ENCODE assay signal across 26 cellular contexts in the genomic region with DNA sequence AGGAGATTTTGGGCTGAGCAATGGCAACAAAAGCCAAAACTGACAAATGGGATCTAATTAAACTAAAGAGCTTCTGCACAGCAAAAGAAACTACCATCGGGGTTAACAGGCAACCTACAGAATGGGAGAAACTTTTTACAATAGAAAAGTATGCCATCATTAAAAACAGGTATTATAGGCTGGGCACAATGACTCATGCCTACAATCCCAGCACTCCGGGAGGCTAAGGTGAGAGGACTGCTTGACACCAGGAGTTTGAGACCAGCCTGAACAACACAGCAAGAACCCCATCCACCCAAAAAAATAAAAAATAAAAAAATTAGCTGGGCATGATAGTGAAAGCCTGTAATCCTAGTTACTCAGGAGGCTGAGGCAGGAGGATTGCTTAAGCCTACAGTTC. TPM values are rescaled to one million over a fixed set of nuclear protein-coding genes. Genes with fewer than 3 reads are reported as not detected.
DNase-seq lines count a peak whose midpoint lies in the region; ATAC-seq, FAIRE-seq and TF ChIP-seq lines count a peak whose summit lies in the region.
"Had no signal": no experiment of that assay in that cellular context is flagged by ENCODE, and none has a peak within 500 bp of the region (broad histone marks: within the 10 kb centered on the region; RNA-seq: fewer than 3 reads in every experiment).

No MANE protein-coding gene starts in this region.

- no peaks in the 10 kb centered on the region for H4K20me1 ChIP-seq in HepG2 (ENCODE audit: insufficient read depth, low read length)
- H4K20me1 ChIP-seq: BLaER1 treated with 17β-estradiol and CSF1 and Interleukin-3, amounts not matched to agents 10 nM and 100 nM had no signal

- H3K79me2 ChIP-seq in HepG2 (ENCODE audit: insufficient read depth, low read length) = no peaks in the 10 kb centered on the region

- TF ChIP-seq RAD21 in HepG2 (CRISPR knock-in tag; IDR thresholded peaks at IDR 0.05) = no peak

- TF ChIP-seq EP300 in HepG2 (IDR thresholded peaks at IDR 0.05; ENCODE audit: low read depth in 2 of 2, low read length in 2 of 2) (no peak), HepG2 (CRISPR knock-in tag; IDR thresholded peaks at IDR 0.05; ENCODE audit: borderline replicate concordance) (no peak), transverse colon (IDR thresholded peaks at IDR 0.05; ENCODE audit: low read depth) (no peak)

- H3K9me3 ChIP-seq in HepG2 (ENCODE audit: low read length) (no peaks in the 10 kb centered on the region), right lobe of liver (no peaks in the 10 kb centered on the region), RWPE2 (ENCODE audit: severe bottlenecking) (no peaks in the 10 kb centered on the region), transverse colon (no peaks in the 10 kb centered on the region)
- H3K9me3 ChIP-seq: A549, BE2C had no signal

- intact Hi-C loops in HepG2 (cut with micrococcal nuclease; ENCODE audit: unreplicated experiment) = no loop called here
- intact Hi-C loops in right lobe of liver (cut with DNase I) = no loop called here
- intact Hi-C loops in transverse colon (cut with DNase I; ENCODE audit: low total_unique reads) = no loop called here

- no peak for DNase-seq in HepG2 (ENCODE audit: low spot score)
- DNase-seq in right lobe of liver = no peak
- no peak for DNase-seq in RWPE2 (ENCODE audit: low spot score)
- DNase-seq in foreskin keratinocyte = no peak
- peak; percentile 16 for DNase-seq in transverse colon
- no peak for DNase-seq in G401 (ENCODE audit: low spot score)
- no peak for DNase-seq in activated CD4-positive, CD25-positive, alpha-beta regulatory T cell treated with anti-CD3 and anti-CD28 coated beads, Interleukin-2, amount 50 U/mL, for 72 hours
- DNase-seq: 8988T; ACHN; AML-193; BE2C; Calu3; CD4-positive, alpha-beta T cell; CD8-positive, alpha-beta memory T cell; COR-L47; DMS53; DMS79 treated with DMSO at 0.1 percent for 48 hours; GM23248; H7; HCEC 1CT had no signal

- ATAC-seq in HepG2 (no peak), right lobe of liver (no peak), RWPE2 (ENCODE audit: low read depth) (0 out of 3 replicates have a peak, but pooled peaks have one; percentile 19), foreskin keratinocyte (peak; percentile 59), HG02571 (IDR thresholded peaks at IDR 0.05; ENCODE audit: unreplicated experiment) (no peak)
- ATAC-seq: A549 had no signal

- no peak for TF ChIP-seq CTCF in HepG2 (CRISPR knock-in tag; IDR thresholded peaks at IDR 0.05)
- no peak for TF ChIP-seq CTCF in right lobe of liver (IDR thresholded peaks at IDR 0.05)
- no peak for TF ChIP-seq CTCF in RWPE2 (IDR thresholded peaks at IDR 0.05; ENCODE audit: poor library complexity, severe bottlenecking)
- TF ChIP-seq CTCF in foreskin keratinocyte (conservative IDR thresholded peaks at IDR 0.05) = no peak
- TF ChIP-seq CTCF in transverse colon (IDR thresholded peaks at IDR 0.05) = no peak

- H3K4me3 ChIP-seq in HepG2 (replicated peaks in 1 of 3; ENCODE audit: insufficient read depth in 1 of 3, low read depth in 2 of 3, low read length in 3 of 3) (no peak overlapping the region), right lobe of liver (no peak overlapping the region), RWPE2 (ENCODE audit: severe bottlenecking) (no peak overlapping the region), transverse colon (no peak overlapping the region)
- H3K4me3 ChIP-seq: A549; BLaER1 treated with 17β-estradiol and CSF1 and Interleukin-3, amounts not matched to agents 10 nM and 100 nM; GM23248 had no signal

- H3K4me2 ChIP-seq in HepG2 (ENCODE audit: low read depth, low read length) = no peak overlapping the region
- H3K4me2 ChIP-seq: A549; BLaER1 treated with 17β-estradiol and CSF1 and Interleukin-3, amounts not matched to agents 10 nM and 100 nM had no signal

- in situ Hi-C loops in HepG2 (cut with HindIII; ENCODE audit: extremely low pct_ligation_motif_present, low pct_unique_long_range_greater_than_20kb) (no loop called here), transverse colon (cut with MboI; ENCODE audit: low pct_ligation_motif_present in 1 of 4, low pct_unique_long_range_greater_than_20kb in 1 of 4, low sequenced_read_pairs in 3 of 4) (no loop called here), G401 (cut with HindIII; ENCODE audit: low sequenced_read_pairs) (no loop called here)

- CTCF ChIA-PET in HepG2 (lab: Yijun Ruan, JAX; ENCODE audit: low intra/inter-chr PET ratio, low total read pairs) = no interaction called here

- no TSS peak for BruUV-seq in HepG2 (replicated peaks; lab: Mats Ljungman, UMichigan)

- WGBS in HepG2 (ENCODE audit: low lambda C conversion rate) = 0% methylated on average over 2 of the region's 2 CpGs
- WGBS in right lobe of liver (ENCODE audit: insufficient coverage, low coverage, low lambda C conversion rate, missing lambda C conversion rate) = 79% methylated on average over 2 of the region's 2 CpGs
- WGBS in transverse colon (ENCODE audit: low coverage in 1 of 2), 2 donors = 63 to 83% methylated on average over 1 to 2 of the region's 2 CpGs

- H3K27me3 ChIP-seq in HepG2 (ENCODE audit: control insufficient read depth in 1 of 2, insufficient read depth in 2 of 2, low read length in 2 of 2) = no peaks in the 10 kb centered on the region; a peak in 1 of 5 replicates
- H3K27me3 ChIP-seq in right lobe of liver = no peaks in the 10 kb centered on the region
- H3K27me3 ChIP-seq in RWPE2 (ENCODE audit: insufficient read depth, poor library complexity, severe bottlenecking) = no peaks in the 10 kb centered on the region
- H3K27me3 ChIP-seq in foreskin keratinocyte = no peaks in the 10 kb centered on the region
- H3K27me3 ChIP-seq in transverse colon = no peaks in the 10 kb centered on the region
- H3K27me3 ChIP-seq: BE2C; BLaER1 treated with 17β-estradiol and CSF1 and Interleukin-3, amounts not matched to agents 10 nM and 100 nM had no signal

- FAIRE-seq in HepG2 (lab: Jason Lieb, UNC) = no peak
- FAIRE-seq: A549, G401.6, GM12892, H1 had no signal

- H3K4me1 ChIP-seq in HepG2 (ENCODE audit: insufficient read depth, low read length) (peaks cover 31% of the 10 kb centered on the region), right lobe of liver (peaks cover 0 to 5% (median 3%) of the 10 kb centered on the region in 4 donors), RWPE2 (ENCODE audit: insufficient read depth, poor library complexity, severe bottlenecking) (no peaks in the 10 kb centered on the region), foreskin keratinocyte (no peaks in the 10 kb centered on the region), transverse colon (peaks cover 0 to 42% (median 11%) of the 10 kb centered on the region in 4 donors)
- H3K4me1 ChIP-seq: A549, BE2C had no signal

- H2AFZ ChIP-seq in HepG2 (ENCODE audit: low read length) = no peak overlapping the region
- H2AFZ ChIP-seq: GM23248 had no signal

- H3K9ac ChIP-seq in HepG2 (ENCODE audit: insufficient read depth, low read depth, low read length) = no peak overlapping the region
- H3K9ac ChIP-seq: BLaER1 treated with 17β-estradiol and CSF1 and Interleukin-3, amounts not matched to agents 10 nM and 100 nM; GM23248 had no signal

- H3K36me3 ChIP-seq in HepG2 (replicated peaks in 1 of 2; ENCODE audit: control insufficient read depth in 1 of 2, insufficient read depth in 2 of 2, low read length in 2 of 2) (no peaks in the 10 kb centered on the region), right lobe of liver (no peaks in the 10 kb centered on the region), RWPE2 (ENCODE audit: low read depth) (no peaks in the 10 kb centered on the region), transverse colon (no peaks in the 10 kb centered on the region)
- H3K36me3 ChIP-seq: BE2C had no signal

- H3K27ac ChIP-seq in HepG2 (ENCODE audit: extremely low read length, insufficient read depth, low read length) (no peak overlapping the region), right lobe of liver (no peak overlapping the region), RWPE2 (ENCODE audit: poor library complexity, severe bottlenecking) (no peak overlapping the region), foreskin keratinocyte (no peak overlapping the region), transverse colon (no peak overlapping the region)
- H3K27ac ChIP-seq: A549; BLaER1 treated with 17β-estradiol and CSF1 and Interleukin-3, amounts not matched to agents 10 nM and 100 nM; GM23248 had no signal

- no peak for TF ChIP-seq POLR2A in HepG2 (IDR thresholded peaks at IDR 0.05; ENCODE audit: insufficient read depth in 1 of 2, low read depth in 2 of 2, low read length in 2 of 2)
- no peak for TF ChIP-seq POLR2A in right lobe of liver (IDR thresholded peaks at IDR 0.05)
- no peak for TF ChIP-seq POLR2A in transverse colon (IDR thresholded peaks at IDR 0.05)

- POLR2A ChIA-PET in HepG2 (lab: Yijun Ruan, JAX) = no interaction called here

TF ChIP-seq in HepG2, 621 proteins besides CTCF, POLR2A, EP300 and RAD21 (continues in another document):
- TF ChIP-seq ZZZ3 (CRISPR knock-in tag; IDR thresholded peaks at IDR 0.05; ENCODE audit: borderline replicate concordance) = no peak

RNA-seq across cellular contexts. Expression of a gene that starts 55.4 kb away (rescaled TPM):
- total RNA-seq in HepG2 (2016; rRNA removed; fragmentation: Illumina TruSeq; extraction: Trizol) (not detected in 2 replicates), right lobe of liver (10 to 100 TPM in 1 of 6 experiments, 1 to 10 TPM in 5; 3.6 to 10.0 (median 5.9) TPM), foreskin keratinocyte (11.2 and 13.8 TPM in 2 replicates), transverse colon (10 to 100 TPM; 10.3 to 85.3 (median 66.5) TPM)
- total RNA-seq in HepG2 (2016; cell fraction: cytosol; rRNA removed; fragmentation: Illumina TruSeq; extraction: Trizol; ENCODE audit: low read depth) = not detected in 2 replicates
- total RNA-seq in HepG2 (2016; cell fraction: insoluble cytoplasmic fraction; rRNA removed; fragmentation: Illumina TruSeq; extraction: Trizol) = 0.06 TPM in 1 of 2 replicates, not detected in the other
- not detected in 2 replicates for total RNA-seq in HepG2 (2016; cell fraction: membrane; rRNA removed; fragmentation: Illumina TruSeq; extraction: Trizol)
- total RNA-seq in HepG2 (2016; cell fraction: nucleus; rRNA removed; fragmentation: Illumina TruSeq; extraction: Trizol) = not detected in 2 replicates
- polyA plus RNA-seq in HepG2 (2011; rRNA removed) (0.04 TPM in 1 of 2 replicates, not detected in the other), foreskin keratinocyte (2.0 and 2.3 TPM in 2 replicates)
- not detected in 2 replicates for polyA plus RNA-seq in HepG2 (2011; cell fraction: cytosol; rRNA removed)
- polyA plus RNA-seq in HepG2 (2011; cell fraction: nucleus; rRNA removed) = not detected in 2 replicates
- not detected in 2 replicates for polyA plus RNA-seq in HepG2 (2012)
- not detected in 2 replicates for polyA plus RNA-seq in HepG2 (2016; cell fraction: cytosol; fragmentation: Illumina TruSeq; extraction: Trizol; ENCODE audit: low read depth)
- polyA plus RNA-seq in HepG2 (2016; cell fraction: insoluble cytoplasmic fraction; fragmentation: Illumina TruSeq; extraction: Trizol; ENCODE audit: low read depth) = not detected in 2 replicates
- polyA plus RNA-seq in HepG2 (2016; cell fraction: membrane; fragmentation: Illumina TruSeq; extraction: Trizol; ENCODE audit: low read depth) = not detected in 2 replicates
- polyA plus RNA-seq in HepG2 (2016; cell fraction: nucleus; fragmentation: Illumina TruSeq; extraction: Trizol; ENCODE audit: insufficient read depth, low read depth) = not detected in 2 replicates
- 13.9 TPM in 1 of 2 replicates, not detected in the other for polyA minus RNA-seq in HepG2 (2011; rRNA and poly(A)+ RNA removed; ENCODE audit: low replicate concordance)
- polyA minus RNA-seq in HepG2 (2011; cell fraction: cytosol; rRNA and poly(A)+ RNA removed) = not detected in 2 replicates
- not detected in 2 replicates for polyA minus RNA-seq in HepG2 (2011; cell fraction: nucleus; rRNA and poly(A)+ RNA removed)
- 1.2 and 1.9 TPM in 2 replicates for total RNA-seq in G401 (2014; rRNA removed; shearing (Covaris generic))

Comparison
In these comparisons a context has a peak if more than half of its experiments do, and no peak if none do; other contexts are left out.
1. ATAC-seq: peak in RWPE2 (single experiment) and foreskin keratinocyte (single experiment); none in HepG2 (single experiment), right lobe of liver (0 of 4) and HG02571 (single experiment).